Comparison of ENCODE assay signal across 8 cellular contexts in genomic region chr11:19712281-19713220, GRCh38. TPM values are rescaled to one million over a fixed set of nuclear protein-coding genes. Genes with fewer than 3 reads are reported as not detected.
DNase-seq lines count a peak whose midpoint lies in the region; ATAC-seq and TF ChIP-seq lines count a peak whose summit lies in the region.

A gene with protein sequence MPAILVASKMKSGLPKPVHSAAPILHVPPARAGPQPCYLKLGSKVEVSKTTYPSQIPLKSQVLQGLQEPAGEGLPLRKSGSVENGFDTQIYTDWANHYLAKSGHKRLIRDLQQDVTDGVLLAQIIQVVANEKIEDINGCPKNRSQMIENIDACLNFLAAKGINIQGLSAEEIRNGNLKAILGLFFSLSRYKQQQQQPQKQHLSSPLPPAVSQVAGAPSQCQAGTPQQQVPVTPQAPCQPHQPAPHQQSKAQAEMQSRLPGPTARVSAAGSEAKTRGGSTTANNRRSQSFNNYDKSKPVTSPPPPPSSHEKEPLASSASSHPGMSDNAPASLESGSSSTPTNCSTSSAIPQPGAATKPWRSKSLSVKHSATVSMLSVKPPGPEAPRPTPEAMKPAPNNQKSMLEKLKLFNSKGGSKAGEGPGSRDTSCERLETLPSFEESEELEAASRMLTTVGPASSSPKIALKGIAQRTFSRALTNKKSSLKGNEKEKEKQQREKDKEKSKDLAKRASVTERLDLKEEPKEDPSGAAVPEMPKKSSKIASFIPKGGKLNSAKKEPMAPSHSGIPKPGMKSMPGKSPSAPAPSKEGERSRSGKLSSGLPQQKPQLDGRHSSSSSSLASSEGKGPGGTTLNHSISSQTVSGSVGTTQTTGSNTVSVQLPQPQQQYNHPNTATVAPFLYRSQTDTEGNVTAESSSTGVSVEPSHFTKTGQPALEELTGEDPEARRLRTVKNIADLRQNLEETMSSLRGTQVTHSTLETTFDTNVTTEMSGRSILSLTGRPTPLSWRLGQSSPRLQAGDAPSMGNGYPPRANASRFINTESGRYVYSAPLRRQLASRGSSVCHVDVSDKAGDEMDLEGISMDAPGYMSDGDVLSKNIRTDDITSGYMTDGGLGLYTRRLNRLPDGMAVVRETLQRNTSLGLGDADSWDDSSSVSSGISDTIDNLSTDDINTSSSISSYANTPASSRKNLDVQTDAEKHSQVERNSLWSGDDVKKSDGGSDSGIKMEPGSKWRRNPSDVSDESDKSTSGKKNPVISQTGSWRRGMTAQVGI (N-terminal part only) (plus strand): TSS chr11:19712837. CDS start chr11:19713696, 859 bp downstream.

- peaks cover 21% of the 10 kb centered on the region for H3K4me1 ChIP-seq in mucosa of descending colon (ENCODE audit: low read depth)

- H3K4me3 ChIP-seq in epithelial cell of proximal tubule (ENCODE audit: low read depth, low read length) (peak within 1 kb of the TSS; percentile 87), mucosa of descending colon (peak within 1 kb of the TSS; percentile 26)

- TF ChIP-seq CTCF in epithelial cell of proximal tubule (conservative IDR thresholded peaks at IDR 0.05; ENCODE audit: low read depth, low read length) (no peak), mucosa of descending colon (IDR thresholded peaks at IDR 0.05) (no peak)

- ATAC-seq in GM21367 (IDR thresholded peaks at IDR 0.05; ENCODE audit: unreplicated experiment): peak; percentile 99
- ATAC-seq in mucosa of descending colon: peak; percentile 99

- DNase-seq in COLO829 (ENCODE audit: low spot score) (peak; percentile 63), HT-29 (ENCODE audit: low spot score) (peak; percentile 80), NOMO-1 treated with dmso at 0.1 percent for 144 hours (lab: John Stamatoyannopoulos, UW; ENCODE audit: unreplicated experiment) (peak; percentile 74), epithelial cell of proximal tubule (ENCODE audit: low read depth) (no peak), mucosa of descending colon (peak; percentile 89 to 92 (median 92))
- DNase-seq in activated T-cell treated with anti-CD3 and anti-CD28 coated beads, Interleukin-2, amount 50 U/mL, for 1 hour: peak; percentile 77
- DNase-seq in stimulated activated CD8-positive, alpha-beta memory T cell treated with anti-CD3 and anti-CD28 coated beads, Interleukin-2, amount 100 ng/mL, for 48 hours (ENCODE audit: low read depth in 2 of 2): peak; percentile 61 to 65

- intact Hi-C loops in mucosa of descending colon (cut with DNase I, micrococcal nuclease): no loop called here

- no peaks in the 10 kb centered on the region for H3K36me3 ChIP-seq in mucosa of descending colon (ENCODE audit: low read depth)

- H3K9me3 ChIP-seq in mucosa of descending colon: no peaks in the 10 kb centered on the region

RNA-seq across cellular contexts. Expression of the gene that starts here (rescaled TPM):
- 0.05 TPM in 2 replicates for total RNA-seq in HT-29 (2014; rRNA removed; shearing (Covaris generic))
- total RNA-seq in epithelial cell of proximal tubule (15.2 and 19.0 TPM in 2 replicates), mucosa of descending colon (10 to 100 TPM; 21.9 to 65.9 (median 30.9) TPM)

Comparison
In these comparisons a context has a peak if more than half of its experiments do, and no peak if none do; other contexts are left out.
1. RNA of the gene that starts here (total RNA-seq): 21.9 to 65.9 TPM in mucosa of descending colon and 15.2 to 19.0 TPM in epithelial cell of proximal tubule; 0.05 TPM in HT-29; every median in the first group is over 10 times any median in the second.
2. Peak in DNase-seq in HT-29; RNA of the gene not detected or under 1 TPM.